In genomic region chr20:45306431-45306982, GRCh38 we compare ENCODE assay signal across 10 cellular contexts. TPM values are rescaled to one million over a fixed set of nuclear protein-coding genes. Genes with fewer than 3 reads are reported as not detected.
DNase-seq lines count a peak whose midpoint lies in the region; ATAC-seq and TF ChIP-seq lines count a peak whose summit lies in the region.
"Had no signal": no experiment of that assay in that cellular context is flagged by ENCODE, and none has a peak within 500 bp of the region (broad histone marks: within the 10 kb centered on the region; RNA-seq: fewer than 3 reads in every experiment).

RBPJL (plus strand) TSS chr20:45306840; CDS start chr20:45306923, 83 bp downstream.

- peak within 1 kb of the TSS; percentile 44 for H2AK5ac ChIP-seq in neuronal stem cell (ENCODE audit: low read depth, low read length)

- no peak within 1 kb of the TSS for H3K27ac Mint-ChIP-seq in chondrocyte (ENCODE audit: unreplicated experiment)

- H3K4me3 ChIP-seq in GM12865 (ENCODE audit: low read depth, low read length) (no peak within 1 kb of the TSS), neuronal stem cell (ENCODE audit: low read length in 2 of 2) (no peak within 1 kb of the TSS)

- peak within 1 kb of the TSS; percentile 79 for H3K4ac ChIP-seq in neuronal stem cell (ENCODE audit: low read length)

- peak within 1 kb of the TSS; percentile 98 for H3K18ac ChIP-seq in neuronal stem cell (ENCODE audit: low read length)

- WGBS in neuronal stem cell (ENCODE audit: extremely low coverage in 2 of 2, insufficient read length in 2 of 2, insufficient replicate concordance in 1 of 2), 2 donors, result no CpG with 5 or more reads among the region's 41 CpGs

- H2BK5ac ChIP-seq in neuronal stem cell (ENCODE audit: low read length), result no peak within 1 kb of the TSS

- peaks cover 0 to 30% (median 26%) of the 10 kb centered on the region in 3 experiments for H3K27me3 ChIP-seq in neuronal stem cell (ENCODE audit: control insufficient read depth in 3 of 3, insufficient read depth in 3 of 3, low read depth in 1 of 3, low read length in 3 of 3)

- H3K4me3 Mint-ChIP-seq in chondrocyte (ENCODE audit: unreplicated experiment), result no peak within 1 kb of the TSS

- DNase-seq in GM12865 (ENCODE audit: low read depth), result no peak
- peak in 3 of 5 experiments; percentile 25 to 27 (median 27) for DNase-seq in T-helper 2 cell
- no peak for DNase-seq in chondrocyte (ENCODE audit: low spot score)
- DNase-seq in neuronal stem cell (ENCODE audit: low spot score), result no peak
- DNase-seq in foreskin melanocyte, result no peak
- DNase-seq in COR-L47 (lab: John Stamatoyannopoulos, UW), result no peak

- H4K91ac ChIP-seq in neuronal stem cell (ENCODE audit: low read depth, low read length, poor library complexity), result no peak within 1 kb of the TSS

- H2AFZ ChIP-seq in neuronal stem cell (ENCODE audit: low read length), result peak within 1 kb of the TSS; percentile 45

- peak within 1 kb of the TSS; percentile 75 for H2BK15ac ChIP-seq in neuronal stem cell (ENCODE audit: low read length)

- H3K36me3 ChIP-seq in neuronal stem cell (replicated peaks in 1 of 2; ENCODE audit: control insufficient read depth in 2 of 2, insufficient read depth in 2 of 2, low read length in 2 of 2), result no peaks in the 10 kb centered on the region

- peaks cover 3% of the 10 kb centered on the region for H3K4me1 Mint-ChIP-seq in chondrocyte (ENCODE audit: low read depth)

- H3K27me3 Mint-ChIP-seq in chondrocyte (ENCODE audit: low read depth), result no peaks in the 10 kb centered on the region

- no peak within 1 kb of the TSS for H3K14ac ChIP-seq in neuronal stem cell (ENCODE audit: low read length)

- no peaks in the 10 kb centered on the region for H3K36me3 Mint-ChIP-seq in chondrocyte (ENCODE audit: low read depth)

- no peak within 1 kb of the TSS for H3K4me2 ChIP-seq in neuronal stem cell (ENCODE audit: insufficient read depth, low read length, poor library complexity, severe bottlenecking)

- TF ChIP-seq CTCF in GM12865 (IDR thresholded peaks at IDR 0.05; ENCODE audit: insufficient read depth, low read depth, low read length, missing control alignments) (peak; percentile 73), chondrocyte (IDR thresholded peaks at IDR 0.05) (peak; percentile 87)

- ATAC-seq in GM21619 (IDR thresholded peaks at IDR 0.05; ENCODE audit: unreplicated experiment) (no peak), GM21825 (IDR thresholded peaks at IDR 0.05; ENCODE audit: unreplicated experiment) (no peak)

- H3K23ac ChIP-seq in neuronal stem cell (ENCODE audit: low read depth, low read length, poor library complexity), result peak within 1 kb of the TSS; percentile 90

- peak within 1 kb of the TSS; percentile 92 for H3K9ac ChIP-seq in neuronal stem cell (ENCODE audit: low read depth, low read length, poor library complexity)

- H4K8ac ChIP-seq in neuronal stem cell (ENCODE audit: low read depth, low read length), result peak within 1 kb of the TSS; percentile 93

- peak within 1 kb of the TSS; percentile 40 for H2BK120ac ChIP-seq in neuronal stem cell (ENCODE audit: low read depth, low read length)

- peaks cover 0 to 2% of the 10 kb centered on the region in 2 donors for H3K4me1 ChIP-seq in neuronal stem cell (ENCODE audit: control insufficient read depth in 2 of 2, insufficient read depth in 1 of 2, low read depth in 1 of 2, low read length in 2 of 2)

- H3K79me1 ChIP-seq in neuronal stem cell (ENCODE audit: low read depth, low read length), result no peaks in the 10 kb centered on the region

- no peak within 1 kb of the TSS for H2BK12ac ChIP-seq in neuronal stem cell (ENCODE audit: low read length)

- H3K9me3 Mint-ChIP-seq in chondrocyte (ENCODE audit: low read depth), result no peaks in the 10 kb centered on the region

- no peak within 1 kb of the TSS for H3K27ac ChIP-seq in neuronal stem cell (replicated peaks; ENCODE audit: low read length)

- no peaks in the 10 kb centered on the region for H3K9me3 ChIP-seq in neuronal stem cell (replicated peaks in 1 of 2; ENCODE audit: control insufficient read depth in 2 of 2, insufficient read depth in 1 of 2, low read depth in 1 of 2, low read length in 2 of 2)

RNA-seq across cellular contexts. Expression of gene RBPJL, which starts in this region (rescaled TPM):
- total RNA-seq in chondrocyte, result not detected in 3 replicates
- polyA plus RNA-seq in neuronal stem cell (2013, experiment 1 of 2), result not detected
- polyA plus RNA-seq in neuronal stem cell (2013, experiment 2 of 2), result 0.04 TPM
- total RNA-seq: myocyte, RPMI7951 had no signal

Comparison
In these comparisons a context has a peak if more than half of its experiments do, and no peak if none do; other contexts are left out.
1. DNase-seq: peak in T-helper 2 cell (3 of 5); none in GM12865 (single experiment), chondrocyte (single experiment), neuronal stem cell (single experiment), foreskin melanocyte (single experiment) and COR-L47 (single experiment).